8 cellular contexts compared by ENCODE assay signal in genomic region chr11:84384637-84385227, GRCh38.
DNase-seq lines count a peak whose midpoint lies in the region; ATAC-seq and TF ChIP-seq lines count a peak whose summit lies in the region.

No MANE protein-coding gene starts in this region.

- H3K27me3 ChIP-seq in Loucy (ENCODE audit: insufficient read depth, low read length, poor library complexity, severe bottlenecking): no peaks in the 10 kb centered on the region

- no peaks in the 10 kb centered on the region for H3K36me3 ChIP-seq in Loucy (ENCODE audit: insufficient read depth, low read length)

- H3K9me3 ChIP-seq in Loucy (ENCODE audit: insufficient read depth, low read depth, low read length): no peaks in the 10 kb centered on the region

- no peak overlapping the region for H3K4me3 ChIP-seq in Loucy (ENCODE audit: low read length, poor library complexity, severe bottlenecking)

- DNase-seq in natural killer cell (no peak), activated B cell treated with CpG ODN at 0.5 μM for 24 hours (no peak), glomerular visceral epithelial cell (ENCODE audit: extremely low spot score) (peak; percentile 37), putamen (ENCODE audit: low spot score) (peak; percentile 77)
- no peak for DNase-seq in natural killer cell treated with Interleukin-12 subunit alpha and Interleukin-12 subunit beta and Interleukin-15 and Interleukin-18, amount 100 ng/mL, for 72 hours (ENCODE audit: low spot score)
- DNase-seq in effector CD8-positive, alpha-beta T cell (lab: John Stamatoyannopoulos, UW): no peak

- no peak overlapping the region for H3K9ac ChIP-seq in Loucy (ENCODE audit: low read depth, low read length, poor library complexity, severe bottlenecking)

- H4K20me1 ChIP-seq in Loucy (ENCODE audit: insufficient read depth, low read length, poor library complexity, severe bottlenecking): no peaks in the 10 kb centered on the region

- H3K27ac Mint-ChIP-seq in natural killer cell (no peak overlapping the region), activated B cell treated with CpG ODN at 0.5 μM for 24 hours (no peak overlapping the region)
- H3K27ac Mint-ChIP-seq in natural killer cell treated with Interleukin-12 subunit alpha and Interleukin-12 subunit beta and Interleukin-15 and Interleukin-18, amount 100 ng/mL, for 72 hours: no peak overlapping the region

- H3K9me3 Mint-ChIP-seq in natural killer cell (peaks cover 0 to 3% of the 10 kb centered on the region in 2 donors), activated B cell treated with CpG ODN at 0.5 μM for 24 hours (no peaks in the 10 kb centered on the region)
- H3K9me3 Mint-ChIP-seq in natural killer cell treated with Interleukin-12 subunit alpha and Interleukin-12 subunit beta and Interleukin-15 and Interleukin-18, amount 100 ng/mL, for 72 hours: peaks cover 8% of the 10 kb centered on the region

- TF ChIP-seq CTCF in natural killer cell (IDR thresholded peaks at IDR 0.05): peak; percentile 57
- peak; percentile 76 for TF ChIP-seq CTCF in Loucy (conservative IDR thresholded peaks at IDR 0.05; ENCODE audit: low read length)
- peak; percentile 93 for TF ChIP-seq CTCF in activated B cell treated with CpG ODN at 0.5 μM for 24 hours (IDR thresholded peaks at IDR 0.05)

- no peak for ATAC-seq in natural killer cell
- no peak for ATAC-seq in natural killer cell treated with Interleukin-12 subunit alpha and Interleukin-12 subunit beta and Interleukin-15 and Interleukin-18, amount 100 ng/mL, for 72 hours
- ATAC-seq in GM21529 (IDR thresholded peaks at IDR 0.05; ENCODE audit: unreplicated experiment): peak; percentile 84
- ATAC-seq in activated B cell treated with CpG ODN at 0.5 μM for 24 hours (ENCODE audit: low read depth): no peak

- H2AFZ ChIP-seq in Loucy (ENCODE audit: low read length): no peak overlapping the region

- no peaks in the 10 kb centered on the region for H3F3A ChIP-seq in Loucy (ENCODE audit: low read depth)

- no peaks in the 10 kb centered on the region for H3K79me2 ChIP-seq in Loucy (ENCODE audit: insufficient read depth, low read length)

- intact Hi-C loops in natural killer cell (cut with micrococcal nuclease) (no loop called here), activated B cell treated with CpG ODN at 0.5 μM for 24 hours (cut with micrococcal nuclease) (loop anchor here (1.0 to 5.0 kb wide), 4 partner anchors 140 to 1206 kb away; no protein-coding TSS in a partner anchor)

- CTCF ChIA-PET in activated B cell treated with CpG ODN at 0.5 μM for 24 hours (lab: Charles Lee): interaction anchor here (0.9 to 3.1 kb wide), 7 partner anchors 10 to 1206 kb away, joined by 3 to 8 read pairs (median 8); no protein-coding TSS in a partner anchor

- H3K36me3 Mint-ChIP-seq in natural killer cell (no peaks in the 10 kb centered on the region), activated B cell treated with CpG ODN at 0.5 μM for 24 hours (ENCODE audit: low read depth) (no peaks in the 10 kb centered on the region)
- no peaks in the 10 kb centered on the region for H3K36me3 Mint-ChIP-seq in natural killer cell treated with Interleukin-12 subunit alpha and Interleukin-12 subunit beta and Interleukin-15 and Interleukin-18, amount 100 ng/mL, for 72 hours

- POLR2A ChIA-PET in activated B cell treated with CpG ODN at 0.5 μM for 24 hours (lab: Charles Lee): no interaction called here

- H3K4me2 ChIP-seq in Loucy (ENCODE audit: low read depth, low read length, poor library complexity, severe bottlenecking): no peak overlapping the region

- H3K4me1 Mint-ChIP-seq in natural killer cell (no peaks in the 10 kb centered on the region), activated B cell treated with CpG ODN at 0.5 μM for 24 hours (no peaks in the 10 kb centered on the region)
- no peaks in the 10 kb centered on the region for H3K4me1 Mint-ChIP-seq in natural killer cell treated with Interleukin-12 subunit alpha and Interleukin-12 subunit beta and Interleukin-15 and Interleukin-18, amount 100 ng/mL, for 72 hours (ENCODE audit: low read depth in 2 of 2)

- no peak overlapping the region for H3K4me3 Mint-ChIP-seq in natural killer cell
- H3K4me3 Mint-ChIP-seq in natural killer cell treated with Interleukin-12 subunit alpha and Interleukin-12 subunit beta and Interleukin-15 and Interleukin-18, amount 100 ng/mL, for 72 hours: no peak overlapping the region
- no peak overlapping the region for H3K4me3 Mint-ChIP-seq in activated B cell treated with CpG ODN at 0.5 μM for 24 hours

- H3K4me1 ChIP-seq in Loucy (ENCODE audit: insufficient read depth, low read length, poor library complexity, severe bottlenecking): no peaks in the 10 kb centered on the region

- H3K9me2 ChIP-seq in Loucy (replicated peaks; ENCODE audit: low read depth, low read length): no peaks in the 10 kb centered on the region

- H3K27me3 Mint-ChIP-seq in natural killer cell (ENCODE audit: low read depth in 2 of 2) (no peaks in the 10 kb centered on the region), activated B cell treated with CpG ODN at 0.5 μM for 24 hours (no peaks in the 10 kb centered on the region)
- H3K27me3 Mint-ChIP-seq in natural killer cell treated with Interleukin-12 subunit alpha and Interleukin-12 subunit beta and Interleukin-15 and Interleukin-18, amount 100 ng/mL, for 72 hours: no peaks in the 10 kb centered on the region

Comparison
In these comparisons a context has a peak if more than half of its experiments do, and no peak if none do; other contexts are left out.
1. DNase-seq: peak in glomerular visceral epithelial cell (single experiment) and putamen (single experiment); none in natural killer cell (single experiment), natural killer cell treated with Interleukin-12 subunit alpha and Interleukin-12 subunit beta and Interleukin-15 and Interleukin-18, amount 100 ng/mL, for 72 hours (single experiment), activated B cell treated with CpG ODN at 0.5 μM for 24 hours (single experiment) and effector CD8-positive, alpha-beta T cell (single experiment).
2. Peak in every context shown above with its lines, with median percentiles within 50 percentile points of each other: CTCF ChIP-seq.